In the genomic region with DNA sequence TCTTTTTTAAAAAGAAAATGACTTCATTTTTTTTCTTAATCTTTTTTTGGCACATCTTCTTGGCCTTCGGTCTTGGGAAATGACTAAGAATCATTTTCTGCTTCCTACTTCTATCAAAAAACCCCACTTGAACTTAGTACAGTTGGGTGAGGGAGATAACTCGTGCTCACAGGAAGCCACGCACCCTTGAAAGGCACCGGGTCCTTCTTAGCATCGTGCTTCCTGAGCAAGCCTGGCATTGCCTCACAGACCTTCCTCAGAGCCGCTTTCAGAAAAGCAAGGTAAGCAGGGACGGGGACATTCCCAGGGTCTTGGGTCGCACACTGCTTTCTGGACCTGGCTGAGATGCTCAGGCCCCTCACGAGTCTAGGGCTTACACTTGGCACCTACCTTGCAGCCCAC, we compare ENCODE assay signal across 10 cellular contexts. TPM values are rescaled to one million over a fixed set of nuclear protein-coding genes. Genes with fewer than 3 reads are reported as not detected.
DNase-seq lines count a peak whose midpoint lies in the region.
"Had no signal": no experiment of that assay in that cellular context is flagged by ENCODE, and none has a peak within 500 bp of the region (broad histone marks: within the 10 kb centered on the region; RNA-seq: fewer than 3 reads in every experiment).

A gene (plus strand): TSS at position 235 of the 402 bp plus-strand sequence. CDS start 1,779 bp downstream, outside the sequence.

- no peaks in the 10 kb centered on the region for H3K79me1 ChIP-seq in mesendoderm (ENCODE audit: low read length)

- no peak within 1 kb of the TSS for H3K18ac ChIP-seq in mesendoderm (ENCODE audit: low read length)

- H3K4me3 ChIP-seq in mesendoderm (ENCODE audit: low read length) (no peak within 1 kb of the TSS), MG63 (no peak within 1 kb of the TSS)

- H3K27me3 ChIP-seq in mesendoderm (ENCODE audit: insufficient read depth, low read length, poor library complexity) (no peaks in the 10 kb centered on the region), MG63 (no peaks in the 10 kb centered on the region)

- H3K56ac ChIP-seq in mesendoderm (ENCODE audit: low read length), result no peak within 1 kb of the TSS

- H3K23ac ChIP-seq in mesendoderm (ENCODE audit: low read length), result no peak within 1 kb of the TSS

- H3K4me2 ChIP-seq in mesendoderm (ENCODE audit: low read length), result no peak within 1 kb of the TSS

- no peak within 1 kb of the TSS for H2BK120ac ChIP-seq in mesendoderm (ENCODE audit: low read depth, low read length)

- H4K5ac ChIP-seq in mesendoderm (ENCODE audit: low read length), result no peak within 1 kb of the TSS

- H2BK15ac ChIP-seq in mesendoderm (replicated peaks; ENCODE audit: low read depth), result no peak within 1 kb of the TSS

- no CpG with 5 or more reads among the region's 9 CpGs for WGBS in mesendoderm (ENCODE audit: extremely low coverage, insufficient coverage, low lambda C conversion rate)

- H3K79me2 ChIP-seq in mesendoderm (ENCODE audit: control insufficient read depth, insufficient read depth, low read length), result no peaks in the 10 kb centered on the region

- H3K9me3 ChIP-seq in MG63, result no peaks in the 10 kb centered on the region

- H3K27ac ChIP-seq in mesendoderm (ENCODE audit: low read depth, low read length), result no peak within 1 kb of the TSS

- H2BK5ac ChIP-seq in mesendoderm (ENCODE audit: low read length), result no peak within 1 kb of the TSS

- peak; percentile 50 to 55 for DNase-seq in Kasumi-1 (lab: John Stamatoyannopoulos, UW)
- DNase-seq in activated CD4-positive, alpha-beta T cell treated with anti-CD3 and anti-CD28 coated beads, Interleukin-2, amount 50 U/mL, for 48 hours, result peak; percentile 65 to 77
- peak; percentile 47 for DNase-seq in effector CD4-positive, alpha-beta T cell
- peak in 2 of 3 experiments; percentile 34 to 64 for DNase-seq in stimulated activated CD4-positive, alpha-beta T cell treated with anti-CD3 and anti-CD28 coated beads, TNF-alpha, amount 100 ng/mL, for 24 hours (ENCODE audit: low read depth in 3 of 3)
- DNase-seq in germinal center (ENCODE audit: low spot score), result no peak
- DNase-seq in mesendoderm, result no peak
- no peak for DNase-seq in MG63
- DNase-seq in NCI-H2107 (lab: John Stamatoyannopoulos, UW), result no peak
- DNase-seq: kidney, NCI-H2171 had no signal

- H3K9ac ChIP-seq in mesendoderm (ENCODE audit: low read length), result no peak within 1 kb of the TSS

- no peaks in the 10 kb centered on the region for H3K4me1 ChIP-seq in mesendoderm (ENCODE audit: control insufficient read depth, low read depth, low read length)

- H4K8ac ChIP-seq in mesendoderm (ENCODE audit: low read depth, low read length), result no peak within 1 kb of the TSS

- H3K4ac ChIP-seq in mesendoderm (ENCODE audit: low read depth, low read length), result no peak within 1 kb of the TSS

- no peak within 1 kb of the TSS for H2AK5ac ChIP-seq in mesendoderm (ENCODE audit: low read length)

- H3K36me3 ChIP-seq in mesendoderm (ENCODE audit: control insufficient read depth, insufficient read depth, low read length) (no peaks in the 10 kb centered on the region), MG63 (no peaks in the 10 kb centered on the region)

RNA-seq across cellular contexts. Expression of the gene that starts here (rescaled TPM):
- 0.01 TPM for polyA plus RNA-seq in mesendoderm (2013, experiment 1 of 2)
- 0.04 TPM for polyA plus RNA-seq in mesendoderm (2013, experiment 2 of 2)
- total RNA-seq in MG63 (2014; rRNA removed; shearing (Covaris generic); ENCODE audit: low replicate concordance), result not detected in 2 replicates

Comparison
In these comparisons a context has a peak if more than half of its experiments do, and no peak if none do; other contexts are left out.
1. DNase-seq: peak in Kasumi-1 (2 of 2), activated CD4-positive, alpha-beta T cell treated with anti-CD3 and anti-CD28 coated beads, Interleukin-2, amount 50 U/mL, for 48 hours (2 of 2), effector CD4-positive, alpha-beta T cell (single experiment) and stimulated activated CD4-positive, alpha-beta T cell treated with anti-CD3 and anti-CD28 coated beads, TNF-alpha, amount 100 ng/mL, for 24 hours (2 of 3); none in germinal center (single experiment), mesendoderm (single experiment), MG63 (single experiment) and NCI-H2107 (single experiment).